9 cellular contexts compared by ENCODE assay signal in the genomic region with DNA sequence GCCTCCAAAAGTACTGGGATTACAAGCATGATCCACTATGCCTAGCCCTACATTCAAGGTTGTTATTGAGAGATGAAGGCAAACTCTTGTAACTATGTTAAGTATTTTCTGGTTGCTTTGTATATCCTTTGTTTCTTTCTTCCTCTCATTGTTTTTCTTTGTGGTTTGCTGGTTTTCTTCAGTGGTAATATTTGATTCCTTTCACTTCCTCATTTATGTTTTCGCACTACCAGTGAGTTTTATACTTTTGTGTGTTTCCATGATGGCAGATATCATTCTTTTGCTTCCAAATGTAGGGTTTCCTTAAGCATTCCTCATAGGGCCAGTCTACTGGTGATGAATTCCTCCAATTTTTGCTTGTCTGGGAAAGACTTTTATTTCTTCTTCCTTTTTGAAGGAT.
DNase-seq lines count a peak whose midpoint lies in the region; ATAC-seq and TF ChIP-seq lines count a peak whose summit lies in the region.
"Had no signal": no experiment of that assay in that cellular context is flagged by ENCODE, and none has a peak within 500 bp of the region (broad histone marks: within the 10 kb centered on the region; RNA-seq: fewer than 3 reads in every experiment).

No MANE protein-coding gene starts in this region.

- no peak overlapping the region for H3K4me3 Mint-ChIP-seq in activated naive CD8-positive, alpha-beta T cell treated with anti-CD3 and anti-CD28 coated beads for 36 hours
- H3K4me3 Mint-ChIP-seq in CD14-positive monocyte = no peak overlapping the region

- ATAC-seq in GM18498 (IDR thresholded peaks at IDR 0.05; ENCODE audit: unreplicated experiment) (peak; percentile 84), GM21423 (IDR thresholded peaks at IDR 0.05; ENCODE audit: unreplicated experiment) (peak; percentile 83), HG03378 (IDR thresholded peaks at IDR 0.05; ENCODE audit: unreplicated experiment) (peak; percentile 81), omental fat pad (ENCODE audit: low FRiP score) (no peak)
- ATAC-seq: left cardiac atrium had no signal

- TF ChIP-seq CTCF in CD14-positive monocyte (IDR thresholded peaks at IDR 0.05) = no peak
- TF ChIP-seq CTCF in omental fat pad (IDR thresholded peaks at IDR 0.05) = no peak

- no peak for DNase-seq in activated naive CD8-positive, alpha-beta T cell treated with anti-CD3 and anti-CD28 coated beads for 36 hours
- DNase-seq in CD14-positive monocyte (ENCODE audit: low spot score) = no peak
- no peak for DNase-seq in dermis blood vessel endothelial cell
- DNase-seq in activated CD4-positive, CD25-positive, alpha-beta regulatory T cell (lab: John Stamatoyannopoulos, UW) = no peak
- no peak for DNase-seq in omental fat pad (ENCODE audit: low spot score)
- DNase-seq: left cardiac atrium had no signal

- peaks cover 48% of the 10 kb centered on the region for H3K9me3 Mint-ChIP-seq in activated naive CD8-positive, alpha-beta T cell treated with anti-CD3 and anti-CD28 coated beads for 36 hours
- peaks cover 34 to 58% (median 53%) of the 10 kb centered on the region in 7 donors for H3K9me3 Mint-ChIP-seq in CD14-positive monocyte

- peak overlapping the region; percentile 82 for H3K27ac Mint-ChIP-seq in activated naive CD8-positive, alpha-beta T cell treated with anti-CD3 and anti-CD28 coated beads for 36 hours
- H3K27ac Mint-ChIP-seq in CD14-positive monocyte = peak overlapping the region in 1 of 7 donors; percentile 63

- H3K4me1 Mint-ChIP-seq in activated naive CD8-positive, alpha-beta T cell treated with anti-CD3 and anti-CD28 coated beads for 36 hours = peaks cover 71% of the 10 kb centered on the region
- H3K4me1 Mint-ChIP-seq in CD14-positive monocyte = peaks cover 8% of the 10 kb centered on the region

- peaks cover 90% of the 10 kb centered on the region for H3K36me3 Mint-ChIP-seq in activated naive CD8-positive, alpha-beta T cell treated with anti-CD3 and anti-CD28 coated beads for 36 hours
- peaks cover 17 to 39% of the 10 kb centered on the region in 2 donors for H3K36me3 Mint-ChIP-seq in CD14-positive monocyte

- H3K27me3 Mint-ChIP-seq in activated naive CD8-positive, alpha-beta T cell treated with anti-CD3 and anti-CD28 coated beads for 36 hours = no peaks in the 10 kb centered on the region
- peaks cover 15 to 29% (median 16%) of the 10 kb centered on the region in 3 donors for H3K27me3 Mint-ChIP-seq in CD14-positive monocyte (ENCODE audit: low read depth in 3 of 3)

- intact Hi-C loops in CD14-positive monocyte (cut with micrococcal nuclease) = no loop called here
